Comparison of ENCODE assay signal across 1 cellular context in the genomic region with DNA sequence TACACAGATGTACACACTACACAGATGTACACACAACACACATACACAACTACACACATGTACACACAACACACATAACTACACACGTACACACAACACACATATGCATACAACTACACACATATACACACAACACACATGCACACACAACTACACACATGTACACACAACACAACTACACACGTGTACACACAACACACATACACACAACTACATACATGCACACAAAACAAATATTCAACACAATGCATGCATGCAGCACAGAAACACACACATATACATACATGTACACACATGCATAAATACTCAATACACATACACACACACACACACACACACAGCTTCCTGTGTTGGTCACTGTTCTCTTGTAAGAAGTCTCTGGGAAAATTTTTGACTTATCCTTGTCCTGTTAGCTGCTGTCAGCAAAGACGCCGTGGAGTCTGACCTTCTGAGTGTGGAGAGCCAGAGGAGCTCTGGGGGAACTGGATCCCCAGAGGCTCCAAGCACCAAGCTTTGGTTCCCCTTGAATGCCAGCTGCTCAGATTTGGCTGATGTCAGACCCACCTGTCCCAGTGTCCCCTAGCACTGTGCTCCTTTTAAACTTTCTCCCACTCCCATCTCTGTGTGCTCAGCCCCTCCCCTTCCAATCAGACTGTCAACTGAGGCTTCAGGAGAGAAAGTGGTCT.
TF ChIP-seq lines count a peak whose summit lies in the region.

No MANE protein-coding gene starts in this region.

TF ChIP-seq in GM12891, 5 proteins besides CTCF, POLR2A, EP300 and RAD21:
- TF ChIP-seq PAX5 (IDR thresholded peaks at IDR 0.05; ENCODE audit: insufficient read depth, low read length, severe bottlenecking) (no peak), SPI1 (IDR thresholded peaks at IDR 0.05; ENCODE audit: low read depth, low read length) (no peak), POU2F2 (IDR thresholded peaks at IDR 0.05; ENCODE audit: low read depth, low read length) (no peak), POLR2AphosphoS5 (IDR thresholded peaks at IDR 0.05; ENCODE audit: low read depth, low read length) (no peak), TAF1 (IDR thresholded peaks at IDR 0.05; ENCODE audit: low read depth, low read length) (no peak)
